Comparison of ENCODE assay signal across 27 cellular contexts in the genomic region with DNA sequence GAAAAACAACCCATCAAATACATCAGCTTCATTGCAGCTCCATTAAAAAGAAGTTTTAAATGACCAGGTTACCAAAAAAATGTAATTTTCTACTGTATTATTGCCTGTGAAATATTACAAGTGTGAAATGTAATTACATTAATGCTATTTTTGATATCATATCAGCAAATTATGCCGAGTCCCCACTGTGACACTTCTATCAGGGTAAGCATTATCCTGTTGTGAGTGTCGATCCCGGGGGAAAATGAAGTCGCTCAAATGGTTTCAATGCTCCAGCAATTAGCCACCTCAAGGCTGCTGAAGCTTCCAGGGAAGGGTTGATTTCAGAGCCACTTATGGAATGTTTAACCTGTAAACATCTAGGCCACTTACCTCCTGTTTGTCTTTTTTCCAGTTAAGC.
"Had no signal": no experiment of that assay in that cellular context is flagged by ENCODE, and none has a peak within 500 bp of the region (broad histone marks: within the 10 kb centered on the region; RNA-seq: fewer than 3 reads in every experiment).

No MANE protein-coding gene starts in this region.

- H3K36me3 ChIP-seq: WERI-Rb-1 had no signal

- H3K27ac ChIP-seq: PC-9, WERI-Rb-1 had no signal

- H3K4me2 ChIP-seq: PC-9 had no signal

- H3K4me3 ChIP-seq: PC-9 had no signal

- DNase-seq: activated CD4-positive, alpha-beta memory T cell treated with anti-CD3 and anti-CD28 coated beads, Interleukin-2, amount 10 ng/mL, durations not matched to agents 7 days and 5 days; activated CD4-positive, alpha-beta T cell treated with anti-CD3 and anti-CD28 coated beads for 1 hour; activated CD4-positive, alpha-beta T cell treated with anti-CD3 and anti-CD28 coated beads for 48 hours; activated CD4-positive, CD25-positive, alpha-beta regulatory T cell; activated CD8-positive, alpha-beta memory T cell treated with anti-CD3 and anti-CD28 coated beads for 24 hours; activated CD8-positive, alpha-beta memory T cell treated with anti-CD3 and anti-CD28 coated beads, Interleukin-2, amount 10 ng/mL, durations not matched to agents 7 days and 5 days; activated CD8-positive, alpha-beta memory T cell treated with anti-CD3 and anti-CD28 coated beads, Interleukin-2, amount 50 U/mL, for 48 hours; activated effector memory CD4-positive, alpha-beta T cell treated with Interleukin-2 at 50 U/mL for 16 hours; activated naive CD4-positive, alpha-beta T cell treated with anti-CD3 and anti-CD28 coated beads, Interleukin-2, amount 10 ng/mL, durations not matched to agents 7 days and 5 days; activated naive CD8-positive, alpha-beta T cell treated with anti-CD3 and anti-CD28 coated beads, Interleukin-2, amount 50 U/mL, for 24 hours; activated T-cell treated with anti-CD3 and anti-CD28 coated beads, Interleukin-2, amount 50 U/mL, for 48 hours; anterior cingulate cortex; caudate nucleus; cerebellar nuclear complex; KG1; NCI-H1092 treated with DMSO at 0.1 percent for 48 hours; NCI-H1694; NCI-H1930; NCI-H2081 treated with DMSO at 0.1 percent for 48 hours; NCI-H226; NCI-H446 treated with DMSO at 0.1 percent for 48 hours; NCI-H524; NCI-H774; PC-9; Right ventricle myocardium superior; T1000; WERI-Rb-1 had no signal

- ATAC-seq: activated CD8-positive, alpha-beta memory T cell treated with anti-CD3 and anti-CD28 coated beads, Interleukin-2, amount 10 ng/mL, durations not matched to agents 7 days and 5 days; activated naive CD8-positive, alpha-beta T cell treated with anti-CD3 and anti-CD28 coated beads, Interleukin-2, amount 50 U/mL, for 24 hours had no signal

- H2AFZ ChIP-seq: PC-9 had no signal
